12 cellular contexts compared by ENCODE assay signal in genomic region chr21:45017376-45017960, GRCh38. TPM values are rescaled to one million over a fixed set of nuclear protein-coding genes. Genes with fewer than 3 reads are reported as not detected.
DNase-seq lines count a peak whose midpoint lies in the region; ATAC-seq and TF ChIP-seq lines count a peak whose summit lies in the region.
"Had no signal": no experiment of that assay in that cellular context is flagged by ENCODE, and none has a peak within 500 bp of the region (broad histone marks: within the 10 kb centered on the region; RNA-seq: fewer than 3 reads in every experiment).

No MANE protein-coding gene starts in this region.

- H3K4me1 ChIP-seq in BLaER1 treated with 17β-estradiol and CSF1 and Interleukin-3, amounts not matched to agents 10 nM and 100 nM: peaks cover 20 to 90% (median 75%) of the 10 kb centered on the region in 10 experiments
- no peaks in the 10 kb centered on the region; the same call in 1 of the 2 replicates for H3K4me1 ChIP-seq in H9 (ENCODE audit: insufficient read depth, low read length)

- H3K36me3 Mint-ChIP-seq in H9 (ENCODE audit: insufficient read depth in 1 of 3, low read depth in 3 of 3): peaks cover 0 to 4% (median 0%) of the 10 kb centered on the region in 3 experiments; a peak in 2 of 7 replicates
- peaks cover 2% of the 10 kb centered on the region for H3K36me3 Mint-ChIP-seq in central memory CD8-positive, alpha-beta T cell (ENCODE audit: insufficient read depth)
- H3K36me3 Mint-ChIP-seq in nephron progenitor cell (ENCODE audit: low read depth): no peaks in the 10 kb centered on the region

- no peak overlapping the region for H3K56ac ChIP-seq in H9 (ENCODE audit: insufficient read length, low read depth, low read length)

- DNase-seq in H9 (no peak), nephron progenitor cell (no peak), middle frontal gyrus (ENCODE audit: extremely low spot score, low spot score) (no peak), NCI-H2081 treated with DMSO at 0.1 percent for 48 hours (lab: John Stamatoyannopoulos, UW) (no peak)
- DNase-seq in central memory CD8-positive, alpha-beta T cell (ENCODE audit: low spot score in 2 of 2): no peak
- DNase-seq: activated CD4-positive, CD25-positive, alpha-beta regulatory T cell; NCI-H187 treated with DMSO at 0.1 percent for 48 hours; stimulated activated naive CD4-positive, alpha-beta T cell had no signal

- no CpG with 5 or more reads among the region's 7 CpGs for WGBS in H9 (ENCODE audit: extremely low coverage, insufficient read length, low lambda C conversion rate)

- no peak overlapping the region for H2AFZ ChIP-seq in H9 (ENCODE audit: low read length)

- H3K4me1 Mint-ChIP-seq in H9: peaks cover 25 to 26% of the 10 kb centered on the region in 2 experiments
- peaks cover 7% of the 10 kb centered on the region for H3K4me1 Mint-ChIP-seq in central memory CD8-positive, alpha-beta T cell
- peaks cover 70% of the 10 kb centered on the region for H3K4me1 Mint-ChIP-seq in nephron progenitor cell

- H2BK5ac ChIP-seq in H9 (ENCODE audit: insufficient read length, low read length): no peak overlapping the region

- H3K79me1 ChIP-seq in H9 (ENCODE audit: insufficient read depth, low read depth, low read length, poor library complexity, severe bottlenecking): no peaks in the 10 kb centered on the region

- no peaks in the 10 kb centered on the region for H3K79me2 ChIP-seq in H9 (ENCODE audit: insufficient read depth, low read length)

- H4K20me1 ChIP-seq in BLaER1 treated with 17β-estradiol and CSF1 and Interleukin-3, amounts not matched to agents 10 nM and 100 nM: peaks cover 0 to 13% (median 0%) of the 10 kb centered on the region in 11 experiments; a peak in 1 of 22 replicates
- H4K20me1 ChIP-seq in H9 (ENCODE audit: control insufficient read depth, insufficient read depth, insufficient read length): no peaks in the 10 kb centered on the region

- H3K36me3 ChIP-seq in BLaER1 treated with 17β-estradiol and CSF1 and Interleukin-3, amounts not matched to agents 10 nM and 100 nM: peaks cover 0 to 13% (median 0%) of the 10 kb centered on the region in 11 experiments; a peak in 6 of 22 replicates
- H3K36me3 ChIP-seq: SJSA1 had no signal

- no peak overlapping the region for H3K4ac ChIP-seq in H9 (ENCODE audit: low read depth, low read length)

- peak overlapping the region; percentile 59 to 82 for H3K4me3 Mint-ChIP-seq in H9
- peak overlapping the region; percentile 73 for H3K4me3 Mint-ChIP-seq in central memory CD8-positive, alpha-beta T cell
- H3K4me3 Mint-ChIP-seq in nephron progenitor cell: peak overlapping the region; percentile 82

- no peak overlapping the region for H4K91ac ChIP-seq in H9 (ENCODE audit: insufficient read length, low read depth, low read length)

- no peak for ATAC-seq in central memory CD8-positive, alpha-beta T cell (replicated peaks; ENCODE audit: extremely low read depth, poor library complexity, severe bottlenecking)
- no peak for ATAC-seq in GM21447 (IDR thresholded peaks at IDR 0.05; ENCODE audit: unreplicated experiment)

- H3K9me3 Mint-ChIP-seq in H9: peaks cover 0 to 2% of the 10 kb centered on the region in 2 experiments; a peak in 2 of 5 replicates
- no peaks in the 10 kb centered on the region for H3K9me3 Mint-ChIP-seq in central memory CD8-positive, alpha-beta T cell
- H3K9me3 Mint-ChIP-seq in nephron progenitor cell: peaks cover 4% of the 10 kb centered on the region

- H4K8ac ChIP-seq in H9 (replicated peaks; ENCODE audit: insufficient read length, low read depth, low read length): no peak overlapping the region

- peak overlapping the region; percentile 53 to 72 (median 62); a peak in 16 of 20 replicates for H3K4me3 ChIP-seq in BLaER1 treated with 17β-estradiol and CSF1 and Interleukin-3, amounts not matched to agents 10 nM and 100 nM

- H3K14ac ChIP-seq in H9 (ENCODE audit: insufficient read depth, low read length): no peak overlapping the region

- no peak overlapping the region for H4K5ac ChIP-seq in H9 (ENCODE audit: insufficient read length, low read depth, low read length)

- H2BK120ac ChIP-seq in H9 (ENCODE audit: low read depth, low read length, poor library complexity, severe bottlenecking): no peak overlapping the region

- H3K9me3 ChIP-seq in BLaER1 treated with 17β-estradiol and CSF1 and Interleukin-3, amounts not matched to agents 10 nM and 100 nM (replicated peaks in 1 of 11): peaks cover 0 to 10% (median 6%) of the 10 kb centered on the region in 11 experiments; a peak in 16 of 22 replicates
- no peaks in the 10 kb centered on the region for H3K9me3 ChIP-seq in H9 (ENCODE audit: control insufficient read depth, low read depth, low read length)
- H3K9me3 ChIP-seq: SJSA1 had no signal

- no peak overlapping the region for H3K18ac ChIP-seq in H9 (ENCODE audit: insufficient read length, low read depth, low read length)

- H2BK12ac ChIP-seq in H9 (ENCODE audit: insufficient read length, low read depth, low read length): no peak overlapping the region

- peaks cover 0 to 77% (median 10%) of the 10 kb centered on the region in 11 experiments; a peak in 12 of 22 replicates for H3K27me3 ChIP-seq in BLaER1 treated with 17β-estradiol and CSF1 and Interleukin-3, amounts not matched to agents 10 nM and 100 nM
- no peaks in the 10 kb centered on the region; the same call in 1 of the 2 replicates for H3K27me3 ChIP-seq in H9 (ENCODE audit: insufficient read depth, low read length)
- H3K27me3 ChIP-seq: SJSA1 had no signal

- TF ChIP-seq CTCF in H9 (conservative IDR thresholded peaks at IDR 0.05) (no peak), nephron progenitor cell (IDR thresholded peaks at IDR 0.05) (no peak)

- H3K9ac ChIP-seq in BLaER1 treated with 17β-estradiol and CSF1 and Interleukin-3, amounts not matched to agents 10 nM and 100 nM: peak overlapping the region in 3 of 11 experiments; percentile 81 to 82 (median 81); a peak in 6 of 22 replicates
- H3K9ac ChIP-seq in H9 (ENCODE audit: extremely low read depth, insufficient read length, low read length): no peak overlapping the region
- H3K9ac ChIP-seq: KMS-11 had no signal

- H3K27ac Mint-ChIP-seq in H9 (no peak overlapping the region), nephron progenitor cell (peak overlapping the region; percentile 52)
- no peak overlapping the region for H3K27ac Mint-ChIP-seq in central memory CD8-positive, alpha-beta T cell (ENCODE audit: low read depth)

- H3K27ac ChIP-seq in BLaER1 treated with 17β-estradiol and CSF1 and Interleukin-3, amounts not matched to agents 10 nM and 100 nM: peak overlapping the region in 2 of 11 experiments; percentile 73 to 77; a peak in 3 of 22 replicates
- H3K27ac ChIP-seq in H9 (ENCODE audit: insufficient read length, low read depth, low read length): no peak overlapping the region
- H3K27ac ChIP-seq: KMS-11 had no signal

- no peaks in the 10 kb centered on the region for H3K23me2 ChIP-seq in H9 (ENCODE audit: insufficient read length, low read depth, low read length, poor library complexity, severe bottlenecking)

- peaks cover 64% of the 10 kb centered on the region for H3K27me3 Mint-ChIP-seq in H9 (ENCODE audit: low read depth)
- peaks cover 75% of the 10 kb centered on the region for H3K27me3 Mint-ChIP-seq in central memory CD8-positive, alpha-beta T cell
- peaks cover 51% of the 10 kb centered on the region for H3K27me3 Mint-ChIP-seq in nephron progenitor cell (ENCODE audit: low read depth, poor library complexity)

- no peak overlapping the region for H3T11ph ChIP-seq in H9 (ENCODE audit: low read length)

- H2BK20ac ChIP-seq in H9 (ENCODE audit: low read depth, low read length, poor library complexity, severe bottlenecking): no peak overlapping the region

- H3K4me2 ChIP-seq in BLaER1 treated with 17β-estradiol and CSF1 and Interleukin-3, amounts not matched to agents 10 nM and 100 nM: peak overlapping the region; percentile 92 to 100 (median 99)
- H3K4me2 ChIP-seq in H9 (ENCODE audit: insufficient read depth, insufficient read length, low read length): no peak overlapping the region
- H3K4me2 ChIP-seq: KMS-11 had no signal

- no peak overlapping the region for H3K23ac ChIP-seq in H9 (ENCODE audit: insufficient read length, low read depth, low read length)

- no peak overlapping the region for H2AK5ac ChIP-seq in H9 (ENCODE audit: insufficient read length, low read length)

- no peak overlapping the region for H2BK15ac ChIP-seq in H9 (ENCODE audit: low read depth, low read length)

RNA-seq across cellular contexts. Expression of gene ADARB1, which starts 56.9 kb away (rescaled TPM):
- total RNA-seq in H9 (2021): 14.1 and 15.8 TPM in 2 replicates
